10 cellular contexts compared by ENCODE assay signal in the genomic region with DNA sequence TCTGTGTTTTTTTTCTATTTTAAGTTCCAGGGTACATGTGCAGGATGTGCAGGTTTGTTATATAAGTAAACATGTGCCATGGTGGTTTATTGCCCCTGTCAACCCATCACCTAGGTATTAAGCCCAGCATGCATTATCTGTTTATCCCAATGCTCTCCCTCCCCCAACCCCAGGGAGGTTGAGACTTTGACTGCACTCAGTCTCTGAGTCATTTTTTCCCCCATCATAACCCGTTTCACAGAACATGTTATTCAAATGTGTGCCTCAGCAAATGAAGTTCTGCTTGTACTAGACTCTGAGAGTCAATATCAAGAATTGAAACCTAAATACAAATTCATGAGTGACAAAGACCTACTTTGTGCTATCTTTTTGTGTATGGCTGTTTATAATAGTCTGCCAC.
A peak's percentile ranks its signal among the peaks of the same experiment; 100 is the strongest.
DNase-seq lines count a peak whose midpoint lies in the region; ATAC-seq and TF ChIP-seq lines count a peak whose summit lies in the region.
"Had no signal": no experiment of that assay in that cellular context is flagged by ENCODE, and none has a peak within 500 bp of the region (broad histone marks: within the 10 kb centered on the region; RNA-seq: fewer than 3 reads in every experiment).

No MANE protein-coding gene starts in this region.

- POLR2A ChIA-PET in GM10248 (lab: Yijun Ruan, JAX), result no interaction called here

- no peaks in the 10 kb centered on the region for H3K27me3 Mint-ChIP-seq in T-helper 2 cell treated with Interferon-gamma antibody and Interleukin-4, amounts not matched to agents 5 μg/mL and 100 μg/mL, for 36 hours (ENCODE audit: low read depth)
- H3K27me3 Mint-ChIP-seq in glutamatergic neuron (ENCODE audit: unreplicated experiment), result peaks cover 7% of the 10 kb centered on the region

- H3K36me3 Mint-ChIP-seq in T-helper 2 cell treated with Interferon-gamma antibody and Interleukin-4, amounts not matched to agents 5 μg/mL and 100 μg/mL, for 36 hours (ENCODE audit: low read depth), result no peaks in the 10 kb centered on the region
- no peaks in the 10 kb centered on the region for H3K36me3 Mint-ChIP-seq in glutamatergic neuron (ENCODE audit: unreplicated experiment)

- H3K27ac Mint-ChIP-seq in T-helper 2 cell treated with Interferon-gamma antibody and Interleukin-4, amounts not matched to agents 5 μg/mL and 100 μg/mL, for 36 hours, result no peak overlapping the region
- peak overlapping the region; percentile 57 for H3K27ac Mint-ChIP-seq in glutamatergic neuron (ENCODE audit: unreplicated experiment)
- H3K27ac Mint-ChIP-seq: nephron had no signal

- DNase-seq in GM10248 (ENCODE audit: extremely low spot score) (peak; percentile 36), glutamatergic neuron (no peak), H4 (ENCODE audit: low spot score) (no peak), omental fat pad (ENCODE audit: low spot score) (no peak), midbrain (lab: John Stamatoyannopoulos, UW) (no peak)
- DNase-seq in T-helper 2 cell treated with Interferon-gamma antibody and Interleukin-4, amounts not matched to agents 5 μg/mL and 100 μg/mL, for 36 hours (ENCODE audit: low spot score), result peak; percentile 14
- DNase-seq: NCI-H1694 had no signal

- H3K9me3 Mint-ChIP-seq in T-helper 2 cell treated with Interferon-gamma antibody and Interleukin-4, amounts not matched to agents 5 μg/mL and 100 μg/mL, for 36 hours, result no peaks in the 10 kb centered on the region
- H3K9me3 Mint-ChIP-seq in glutamatergic neuron (ENCODE audit: unreplicated experiment), result peaks cover 16% of the 10 kb centered on the region
- H3K9me3 Mint-ChIP-seq: nephron had no signal

- ATAC-seq in GM21390 (IDR thresholded peaks at IDR 0.05; ENCODE audit: unreplicated experiment) (peak; percentile 69), SK-N-SH treated with all-trans-retinoic acid at 6 μM for 48 hours (no peak), omental fat pad (ENCODE audit: low FRiP score) (no peak)

- TF ChIP-seq CTCF in GM10248 (IDR thresholded peaks at IDR 0.05; ENCODE audit: control extremely low read depth, extremely low read depth, low read depth, missing control alignments) (no peak), glutamatergic neuron (IDR thresholded peaks at IDR 0.05; ENCODE audit: partially characterized antibody, unreplicated experiment) (no peak), omental fat pad (IDR thresholded peaks at IDR 0.05) (no peak)

- peaks cover 12% of the 10 kb centered on the region for H3K4me1 Mint-ChIP-seq in T-helper 2 cell treated with Interferon-gamma antibody and Interleukin-4, amounts not matched to agents 5 μg/mL and 100 μg/mL, for 36 hours (ENCODE audit: low read depth)
- peaks cover 47% of the 10 kb centered on the region for H3K4me1 Mint-ChIP-seq in glutamatergic neuron (ENCODE audit: low read depth, unreplicated experiment)
- H3K4me1 Mint-ChIP-seq: nephron had no signal

- no peak overlapping the region for H3K4me3 Mint-ChIP-seq in T-helper 2 cell treated with Interferon-gamma antibody and Interleukin-4, amounts not matched to agents 5 μg/mL and 100 μg/mL, for 36 hours
- H3K4me3 Mint-ChIP-seq in glutamatergic neuron (ENCODE audit: unreplicated experiment), result no peak overlapping the region
- H3K4me3 Mint-ChIP-seq: nephron had no signal

- CTCF ChIA-PET in GM10248 (lab: Yijun Ruan, JAX), result interaction anchor here (0.6 kb wide), 1 partner anchor 12 kb away, joined by 4 read pairs; no protein-coding TSS in a partner anchor

TF ChIP-seq in SK-N-SH treated with all-trans-retinoic acid at 6 μM for 48 hours, 23 proteins besides CTCF, POLR2A, EP300 and RAD21:
- TF ChIP-seq CSDC2 (CRISPR knock-in tag; IDR thresholded peaks at IDR 0.05) (no peak), CSRNP3 (CRISPR knock-in tag; IDR thresholded peaks at IDR 0.05) (no peak), POU6F1 (CRISPR knock-in tag; IDR thresholded peaks at IDR 0.05; ENCODE audit: borderline replicate concordance, low read depth) (no peak), TCF4 (CRISPR knock-in tag; IDR thresholded peaks at IDR 0.05; ENCODE audit: borderline replicate concordance) (no peak), RARB (CRISPR knock-in tag; IDR thresholded peaks at IDR 0.05) (no peak), TSHZ2 (CRISPR knock-in tag; IDR thresholded peaks at IDR 0.05) (no peak), TOX (CRISPR knock-in tag; IDR thresholded peaks at IDR 0.05; ENCODE audit: borderline replicate concordance) (no peak), ESRRG (CRISPR knock-in tag; IDR thresholded peaks at IDR 0.05) (no peak), ZNF565 (CRISPR knock-in tag; conservative IDR thresholded peaks at IDR 0.05; ENCODE audit: low read depth) (no peak), PATZ1 (CRISPR knock-in tag; IDR thresholded peaks at IDR 0.05; ENCODE audit: borderline replicate concordance) (no peak), BACH2 (CRISPR knock-in tag; IDR thresholded peaks at IDR 0.05; ENCODE audit: borderline replicate concordance) (no peak), ZNF70 (CRISPR knock-in tag; IDR thresholded peaks at IDR 0.05) (no peak), OSR1 (CRISPR knock-in tag; IDR thresholded peaks at IDR 0.05) (no peak), ISL1 (CRISPR knock-in tag; IDR thresholded peaks at IDR 0.05) (no peak), ZC3H10 (CRISPR knock-in tag; IDR thresholded peaks at IDR 0.05) (no peak), GLIS3 (CRISPR knock-in tag; IDR thresholded peaks at IDR 0.05) (no peak), ZFP30 (CRISPR knock-in tag; IDR thresholded peaks at IDR 0.05) (no peak), ARNTL (CRISPR knock-in tag; IDR thresholded peaks at IDR 0.05; ENCODE audit: borderline replicate concordance, low read depth) (no peak)

Comparison
In these comparisons a context has a peak if more than half of its experiments do, and no peak if none do; other contexts are left out.
1. DNase-seq: peak in GM10248 (single experiment) and T-helper 2 cell treated with Interferon-gamma antibody and Interleukin-4, amounts not matched to agents 5 μg/mL and 100 μg/mL, for 36 hours (single experiment); none in glutamatergic neuron (single experiment), H4 (single experiment), omental fat pad (single experiment) and midbrain (single experiment).